Comparison of ENCODE assay signal across 30 cellular contexts in genomic region chr5:91403404-91403803, GRCh38. TPM values are rescaled to one million over a fixed set of nuclear protein-coding genes. Genes with fewer than 3 reads are reported as not detected.
A peak's percentile ranks its signal among the peaks of the same experiment; 100 is the strongest.
DNase-seq lines count a peak whose midpoint lies in the region; TF ChIP-seq lines count a peak whose summit lies in the region.
"Had no signal": no experiment of that assay in that cellular context is flagged by ENCODE, and none has a peak within 500 bp of the region (broad histone marks: within the 10 kb centered on the region; RNA-seq: fewer than 3 reads in every experiment).

No MANE protein-coding gene starts in this region.

- H3K4me3 ChIP-seq in astrocyte of the spinal cord (ENCODE audit: low read depth, low read length) (no peak overlapping the region), fibroblast of pulmonary artery (replicated peaks; ENCODE audit: low read depth, low read length) (no peak overlapping the region), thyroid gland (replicated peaks in 1 of 3) (no peak overlapping the region), esophagus muscularis mucosa (no peak overlapping the region), endodermal cell (ENCODE audit: low read length) (no peak overlapping the region)
- H3K4me3 ChIP-seq: GM12878, lung, ovary, skin epidermis, upper lobe of left lung had no signal

- in situ Hi-C loops in astrocyte of the spinal cord (cut with HindIII; ENCODE audit: low sequenced_read_pairs), result no loop called here

- H3K27ac ChIP-seq in thyroid gland, result peak overlapping the region; percentile 67 to 84 (median 82)
- no peak overlapping the region for H3K27ac ChIP-seq in esophagus muscularis mucosa (replicated peaks in 1 of 4)
- H3K27ac ChIP-seq in endodermal cell (ENCODE audit: low read depth, low read length), result no peak overlapping the region
- H3K27ac ChIP-seq: ovary, skin epidermis, upper lobe of left lung, WERI-Rb-1 had no signal

- TF ChIP-seq POLR2A in thyroid gland (IDR thresholded peaks at IDR 0.05) (no peak), esophagus muscularis mucosa (IDR thresholded peaks at IDR 0.05; ENCODE audit: low read depth) (no peak)

- H3K4me1 ChIP-seq in thyroid gland, result peaks cover 0 to 10% of the 10 kb centered on the region in 2 donors
- H3K4me1 ChIP-seq in esophagus muscularis mucosa, result peaks cover 0 to 6% (median 5%) of the 10 kb centered on the region in 4 donors
- no peaks in the 10 kb centered on the region for H3K4me1 ChIP-seq in endodermal cell (ENCODE audit: control insufficient read depth, insufficient read depth, low read length)
- H3K4me1 ChIP-seq: upper lobe of left lung had no signal

- no peaks in the 10 kb centered on the region for H3K36me3 Mint-ChIP-seq in endodermal cell (ENCODE audit: low read depth)
- H3K36me3 Mint-ChIP-seq: activated naive CD4-positive, alpha-beta T cell treated with anti-CD3 and anti-CD28 coated beads, Interleukin-2, amount 50 U/mL, for 72 hours had no signal

- no peaks in the 10 kb centered on the region for H3K36me3 ChIP-seq in thyroid gland
- H3K36me3 ChIP-seq in esophagus muscularis mucosa, result no peaks in the 10 kb centered on the region
- no peaks in the 10 kb centered on the region for H3K36me3 ChIP-seq in endodermal cell (ENCODE audit: control insufficient read depth, insufficient read depth, low read length)
- H3K36me3 ChIP-seq: ovary, upper lobe of left lung, WERI-Rb-1 had no signal

- no peak overlapping the region for H3K4me3 Mint-ChIP-seq in endodermal cell
- H3K4me3 Mint-ChIP-seq: activated CD4-positive, alpha-beta T cell treated with anti-CD3 and anti-CD28 coated beads, Interleukin-2, amount 10 ng/mL, durations not matched to agents 24 days and 14 days; CD4-positive, alpha-beta memory T cell; dendritic cell treated with granulocyte-macrophage colony-stimulating factor and Interleukin-4, amounts not matched to agents 40 ng/mL and 50 ng/mL, for 4 days; H9; immature natural killer cell; nephron progenitor cell had no signal

- no peak for TF ChIP-seq EP300 in esophagus muscularis mucosa (IDR thresholded peaks at IDR 0.05)

- H3K9me3 Mint-ChIP-seq in endodermal cell, result no peaks in the 10 kb centered on the region
- H3K9me3 Mint-ChIP-seq: activated CD4-positive, alpha-beta T cell treated with anti-CD3 and anti-CD28 coated beads, Interleukin-2, amount 10 ng/mL, durations not matched to agents 24 days and 14 days; activated naive CD4-positive, alpha-beta T cell treated with anti-CD3 and anti-CD28 coated beads, Interleukin-2, amount 50 U/mL, for 72 hours; CD4-positive, alpha-beta memory T cell; dendritic cell treated with granulocyte-macrophage colony-stimulating factor and Interleukin-4, amounts not matched to agents 40 ng/mL and 50 ng/mL, for 4 days; H9; immature natural killer cell; nephron progenitor cell had no signal

- no peak overlapping the region for H3K9ac ChIP-seq in endodermal cell (ENCODE audit: extremely low read depth, low read length, poor library complexity, severe bottlenecking)

- no peak overlapping the region for H3K27ac Mint-ChIP-seq in endodermal cell
- H3K27ac Mint-ChIP-seq: activated CD4-positive, alpha-beta T cell treated with anti-CD3 and anti-CD28 coated beads, Interleukin-2, amount 10 ng/mL, durations not matched to agents 24 days and 14 days; activated naive CD4-positive, alpha-beta T cell treated with anti-CD3 and anti-CD28 coated beads, Interleukin-2, amount 50 U/mL, for 72 hours; CD4-positive, alpha-beta memory T cell; dendritic cell treated with granulocyte-macrophage colony-stimulating factor and Interleukin-4, amounts not matched to agents 40 ng/mL and 50 ng/mL, for 4 days; immature natural killer cell had no signal

- intact Hi-C loops in thyroid gland (cut with DNase I), result no loop called here
- intact Hi-C loops in esophagus muscularis mucosa (cut with DNase I), result no loop called here

- H3K4me1 Mint-ChIP-seq in endodermal cell, result no peaks in the 10 kb centered on the region
- H3K4me1 Mint-ChIP-seq: CD4-positive, alpha-beta memory T cell; nephron progenitor cell had no signal

- H3K27me3 Mint-ChIP-seq in endodermal cell (ENCODE audit: insufficient read depth), result no peaks in the 10 kb centered on the region
- H3K27me3 Mint-ChIP-seq: activated CD4-positive, alpha-beta T cell treated with anti-CD3 and anti-CD28 coated beads, Interleukin-2, amount 10 ng/mL, durations not matched to agents 24 days and 14 days; CD4-positive, alpha-beta memory T cell; dendritic cell treated with granulocyte-macrophage colony-stimulating factor and Interleukin-4, amounts not matched to agents 40 ng/mL and 50 ng/mL, for 4 days had no signal

- H3K27me3 ChIP-seq in thyroid gland (no peaks in the 10 kb centered on the region), esophagus muscularis mucosa (no peaks in the 10 kb centered on the region), endodermal cell (ENCODE audit: control insufficient read depth, insufficient read depth, low read length, poor library complexity, severe bottlenecking) (no peaks in the 10 kb centered on the region)
- H3K27me3 ChIP-seq: ovary, upper lobe of left lung had no signal

- DNase-seq in GM04504 (ENCODE audit: low read depth) (peak; percentile 37), astrocyte of the spinal cord (ENCODE audit: low read depth, low spot score) (peak; percentile 16), fibroblast of pulmonary artery (ENCODE audit: low read depth) (peak; percentile 6), thyroid gland (no peak), esophagus muscularis mucosa (ENCODE audit: extremely low spot score) (no peak), cortex of kidney (lab: John Stamatoyannopoulos, UW) (no peak), endodermal cell (no peak)
- DNase-seq: activated CD4-positive, alpha-beta T cell treated with anti-CD3 and anti-CD28 coated beads, Interleukin-2, amount 10 ng/mL, durations not matched to agents 24 days and 14 days; AML-193; anterior cingulate cortex; CD4-positive, alpha-beta memory T cell; H9; immature natural killer cell; Karpas-422; left cardiac atrium; NCI-H1436 treated with DMSO at 0.1 percent for 48 hours; NCI-H748 treated with DMSO at 0.1 percent for 48 hours; nephron progenitor cell; ovary; retina; Right ventricle myocardium superior; stimulated activated naive CD4-positive, alpha-beta T cell; T1000; upper lobe of left lung; WERI-Rb-1 had no signal

- TF ChIP-seq CTCF in astrocyte of the spinal cord (IDR thresholded peaks at IDR 0.05; ENCODE audit: low read depth, low read length), result no peak
- TF ChIP-seq CTCF in fibroblast of pulmonary artery (IDR thresholded peaks at IDR 0.05; ENCODE audit: low read length, missing control alignments), result no peak
- no peak for TF ChIP-seq CTCF in thyroid gland (IDR thresholded peaks at IDR 0.05)
- no peak for TF ChIP-seq CTCF in esophagus muscularis mucosa (IDR thresholded peaks at IDR 0.05)
- no peak for TF ChIP-seq CTCF in endodermal cell (conservative IDR thresholded peaks at IDR 0.05)

- no peaks in the 10 kb centered on the region for H3K9me3 ChIP-seq in thyroid gland
- no peaks in the 10 kb centered on the region for H3K9me3 ChIP-seq in esophagus muscularis mucosa
- H3K9me3 ChIP-seq in endodermal cell (ENCODE audit: control insufficient read depth, low read length), result no peaks in the 10 kb centered on the region
- H3K9me3 ChIP-seq: ovary, upper lobe of left lung had no signal

RNA-seq across cellular contexts. Expression of gene ARRDC3, which starts 20.3 kb away (rescaled TPM):
- 100 to 1,000 TPM; 168 to 289 (median 228) TPM for total RNA-seq in thyroid gland
- total RNA-seq in esophagus muscularis mucosa, result 10 to 100 TPM; 37.0 to 58.2 (median 43.1) TPM
- 10 to 100 TPM; 30.5 to 60.7 TPM for total RNA-seq in endodermal cell
- 55.6 TPM for polyA plus RNA-seq in endodermal cell (2013, experiment 1 of 2)
- 57.6 TPM for polyA plus RNA-seq in endodermal cell (2013, experiment 2 of 2)

Comparison
In these comparisons a context has a peak if more than half of its experiments do, and no peak if none do; other contexts are left out.
1. DNase-seq: peak in GM04504 (single experiment), astrocyte of the spinal cord (single experiment) and fibroblast of pulmonary artery (single experiment); none in thyroid gland (0 of 2), esophagus muscularis mucosa (single experiment), cortex of kidney (single experiment) and endodermal cell (single experiment).
2. H3K27ac ChIP-seq: peak in thyroid gland (3 of 3); none in esophagus muscularis mucosa (0 of 4) and endodermal cell (single experiment).